Comparison of ENCODE assay signal across 10 cellular contexts in genomic region chr2:207133493-207133861, GRCh38. TPM values are rescaled to one million over a fixed set of nuclear protein-coding genes. Genes with fewer than 3 reads are reported as not detected.
DNase-seq lines count a peak whose midpoint lies in the region; ATAC-seq lines count a peak whose summit lies in the region.
"Had no signal": no experiment of that assay in that cellular context is flagged by ENCODE, and none has a peak within 500 bp of the region (broad histone marks: within the 10 kb centered on the region; RNA-seq: fewer than 3 reads in every experiment).

No MANE protein-coding gene starts in this region.

- peak; percentile 39 for ATAC-seq in aorta (ENCODE audit: low FRiP score)
- ATAC-seq in GM19463 (IDR thresholded peaks at IDR 0.05; ENCODE audit: unreplicated experiment): no peak
- no peak for ATAC-seq in GM18867 (IDR thresholded peaks at IDR 0.05; ENCODE audit: unreplicated experiment)
- no peak for ATAC-seq in activated T-helper 17 cell treated with anti-CD3 and anti-CD28 coated beads, Interleukin-2, amount 50 U/mL, for 72 hours (replicated peaks)

- H3K27ac Mint-ChIP-seq in activated naive CD4-positive, alpha-beta T cell treated with anti-CD3 and anti-CD28 coated beads, Interleukin-2, amount 50 U/mL, for 24 hours: peak overlapping the region; percentile 30
- no peak overlapping the region for H3K27ac Mint-ChIP-seq in activated T-helper 17 cell treated with anti-CD3 and anti-CD28 coated beads, Interleukin-2, amount 50 U/mL, for 72 hours

- peaks cover 94% of the 10 kb centered on the region for H3K4me1 Mint-ChIP-seq in activated naive CD4-positive, alpha-beta T cell treated with anti-CD3 and anti-CD28 coated beads, Interleukin-2, amount 50 U/mL, for 24 hours
- H3K4me1 Mint-ChIP-seq in activated T-helper 17 cell treated with anti-CD3 and anti-CD28 coated beads, Interleukin-2, amount 50 U/mL, for 72 hours: peaks cover 30% of the 10 kb centered on the region

- DNase-seq in activated naive CD4-positive, alpha-beta T cell treated with anti-CD3 and anti-CD28 coated beads, Interleukin-2, amount 50 U/mL, for 16 hours: no peak
- DNase-seq in cerebellar cortex (ENCODE audit: low spot score) (peak; percentile 97), aorta (no peak)
- DNase-seq: activated CD4-positive, alpha-beta T cell treated with anti-CD3 and anti-CD28 coated beads for 1 hour had no signal

- intact Hi-C loops in aorta (cut with DNase I): no loop called here

- peaks cover 26% of the 10 kb centered on the region for H3K36me3 Mint-ChIP-seq in activated naive CD4-positive, alpha-beta T cell treated with anti-CD3 and anti-CD28 coated beads, Interleukin-2, amount 50 U/mL, for 24 hours
- H3K36me3 Mint-ChIP-seq in activated T-helper 17 cell treated with anti-CD3 and anti-CD28 coated beads, Interleukin-2, amount 50 U/mL, for 72 hours (ENCODE audit: low read depth): peaks cover 8% of the 10 kb centered on the region

- WGBS in aorta, 2 donors: 32 to 35% methylated on average over 5 of the region's 5 CpGs

- H3K36me3 ChIP-seq in muscle layer of duodenum (ENCODE audit: control insufficient read depth in 1 of 2, insufficient read depth in 2 of 2, low read length in 2 of 2) (no peaks in the 10 kb centered on the region), aorta (ENCODE audit: control insufficient read depth in 1 of 2, insufficient read depth in 2 of 2, low read length in 1 of 2) (no peaks in the 10 kb centered on the region)

- H3K27me3 ChIP-seq in muscle layer of duodenum (ENCODE audit: low read depth, low read length) (no peaks in the 10 kb centered on the region), aorta (ENCODE audit: control insufficient read depth in 1 of 2, insufficient read depth in 2 of 2, low read length in 1 of 2) (no peaks in the 10 kb centered on the region)

- no peaks in the 10 kb centered on the region for H3K27me3 Mint-ChIP-seq in activated naive CD4-positive, alpha-beta T cell treated with anti-CD3 and anti-CD28 coated beads, Interleukin-2, amount 50 U/mL, for 24 hours
- no peaks in the 10 kb centered on the region for H3K27me3 Mint-ChIP-seq in activated T-helper 17 cell treated with anti-CD3 and anti-CD28 coated beads, Interleukin-2, amount 50 U/mL, for 72 hours
- H3K27me3 Mint-ChIP-seq: IgD-negative memory B cell had no signal

- H3K9me3 ChIP-seq in muscle layer of duodenum (ENCODE audit: control insufficient read depth in 1 of 2, low read length in 2 of 2) (no peaks in the 10 kb centered on the region), aorta (ENCODE audit: control insufficient read depth, low read length) (no peaks in the 10 kb centered on the region)

- H3K27ac ChIP-seq in muscle layer of duodenum (ENCODE audit: low read length) (peak overlapping the region; percentile 48), aorta (ENCODE audit: low read depth in 1 of 2, low read length in 2 of 2) (peak overlapping the region; percentile 83 to 93)

- no peak overlapping the region for H3K4me3 ChIP-seq in muscle layer of duodenum (ENCODE audit: low read depth in 1 of 2, low read length in 2 of 2)
- H3K4me3 ChIP-seq in aorta (ENCODE audit: low read length in 2 of 2): peak overlapping the region in 1 of 2 donors; percentile 28

- H3K9me3 Mint-ChIP-seq in activated naive CD4-positive, alpha-beta T cell treated with anti-CD3 and anti-CD28 coated beads, Interleukin-2, amount 50 U/mL, for 24 hours: peaks cover 5% of the 10 kb centered on the region
- H3K9me3 Mint-ChIP-seq in activated T-helper 17 cell treated with anti-CD3 and anti-CD28 coated beads, Interleukin-2, amount 50 U/mL, for 72 hours: peaks cover 3% of the 10 kb centered on the region
- H3K9me3 Mint-ChIP-seq: IgD-negative memory B cell had no signal

- peaks cover 25 to 63% of the 10 kb centered on the region in 2 donors for H3K4me1 ChIP-seq in muscle layer of duodenum (ENCODE audit: control insufficient read depth in 1 of 2, insufficient read depth in 2 of 2, low read length in 2 of 2)
- peaks cover 6 to 39% of the 10 kb centered on the region in 2 donors for H3K4me1 ChIP-seq in aorta (ENCODE audit: control insufficient read depth in 1 of 2, insufficient read depth in 2 of 2, low read length in 2 of 2)

- H3K4me3 Mint-ChIP-seq in activated naive CD4-positive, alpha-beta T cell treated with anti-CD3 and anti-CD28 coated beads, Interleukin-2, amount 50 U/mL, for 24 hours: no peak overlapping the region
- H3K4me3 Mint-ChIP-seq in activated T-helper 17 cell treated with anti-CD3 and anti-CD28 coated beads, Interleukin-2, amount 50 U/mL, for 72 hours: no peak overlapping the region

RNA-seq across cellular contexts. Expression of gene KLF7, which starts 32.3 kb away (rescaled TPM):
- total RNA-seq in aorta: 10 to 100 TPM; 74.5 to 90.9 TPM
- 1 to 10 TPM; 5.8 to 6.3 TPM for polyA plus RNA-seq in aorta
- total RNA-seq in activated T-helper 17 cell treated with anti-CD3 and anti-CD28 coated beads, Interleukin-2, amount 50 U/mL, for 72 hours: 10 to 100 TPM; 32.8 to 40.6 TPM
